ENCODE assay signal across 8 cellular contexts in genomic region chr1:155044812-155045690, GRCh38. TPM values are rescaled to one million over a fixed set of nuclear protein-coding genes. Genes with fewer than 3 reads are reported as not detected.
A peak's percentile ranks its signal among the peaks of the same experiment; 100 is the strongest.
DNase-seq lines count a peak whose midpoint lies in the region; ATAC-seq, FAIRE-seq and TF ChIP-seq lines count a peak whose summit lies in the region.

No MANE protein-coding gene starts in this region.

- no peak overlapping the region for H3K4me3 Mint-ChIP-seq in activated CD4-positive, alpha-beta T cell treated with anti-CD3 and anti-CD28 coated beads for 36 hours

- FAIRE-seq in GM18507 (lab: Jason Lieb, UNC): peak; percentile 85

- no peaks in the 10 kb centered on the region for H3K36me3 ChIP-seq in liver (ENCODE audit: control insufficient read depth in 4 of 4, insufficient read depth in 3 of 4, low read depth in 1 of 4, low read length in 3 of 4)

- peak; percentile 80 for TF ChIP-seq CTCF in AG09309 (IDR thresholded peaks at IDR 0.05; ENCODE audit: control insufficient read depth, insufficient read depth, low read depth, low read length, missing control alignments)
- peak; percentile 82 for TF ChIP-seq CTCF in liver (IDR thresholded peaks at IDR 0.05; ENCODE audit: low read depth, low read length, missing input control)

- no peaks in the 10 kb centered on the region for H3K36me3 Mint-ChIP-seq in activated CD4-positive, alpha-beta T cell treated with anti-CD3 and anti-CD28 coated beads for 36 hours (ENCODE audit: low read depth)

- H3K4me3 ChIP-seq in AG09309 (ENCODE audit: control insufficient read depth, low read depth, low read length) (no peak overlapping the region), liver (ENCODE audit: low read depth in 1 of 3, low read length in 3 of 3) (no peak overlapping the region)

- 53% methylated on average over 7 of the region's 7 CpGs for WGBS in liver

- DNase-seq in AG09309 (ENCODE audit: low read depth) (no peak), GM18507 (ENCODE audit: extremely low spot score, insufficient read length, low read depth) (peak; percentile 50), NCI-H345 treated with DMSO at 0.1 percent for 48 hours (lab: John Stamatoyannopoulos, UW; ENCODE audit: unreplicated experiment) (peak; percentile 53), dermis microvascular lymphatic vessel endothelial cell (ENCODE audit: low read depth in 2 of 2) (peak; percentile 63 to 84)
- DNase-seq in activated CD4-positive, alpha-beta T cell treated with anti-CD3 and anti-CD28 coated beads for 36 hours: peak; percentile 81
- DNase-seq in stimulated activated CD8-positive, alpha-beta memory T cell treated with anti-CD3 and anti-CD28 coated beads, Interleukin-7, amount 100 ng/mL, for 4 hours (ENCODE audit: low read depth in 2 of 2): peak; percentile 21 to 42

- H3K9ac ChIP-seq in liver (ENCODE audit: low read depth in 1 of 2, low read length in 2 of 2): no peak overlapping the region

- peaks cover 16% of the 10 kb centered on the region for H3K4me1 Mint-ChIP-seq in activated CD4-positive, alpha-beta T cell treated with anti-CD3 and anti-CD28 coated beads for 36 hours

- H3K9me3 Mint-ChIP-seq in activated CD4-positive, alpha-beta T cell treated with anti-CD3 and anti-CD28 coated beads for 36 hours (ENCODE audit: low read depth): no peaks in the 10 kb centered on the region

- peaks cover 9 to 50% (median 32%) of the 10 kb centered on the region in 4 donors for H3K4me1 ChIP-seq in liver (ENCODE audit: control insufficient read depth in 4 of 4, insufficient read depth in 4 of 4, low read length in 3 of 4)

- no peaks in the 10 kb centered on the region for H3K9me3 ChIP-seq in liver (ENCODE audit: control insufficient read depth in 4 of 4, low read length in 3 of 4)

- H3K27ac Mint-ChIP-seq in activated CD4-positive, alpha-beta T cell treated with anti-CD3 and anti-CD28 coated beads for 36 hours: no peak overlapping the region

- no peaks in the 10 kb centered on the region for H3K27me3 ChIP-seq in liver (ENCODE audit: control insufficient read depth in 4 of 4, insufficient read depth in 4 of 4, low read length in 3 of 4)

- POLR2A ChIA-PET in activated CD4-positive, alpha-beta T cell treated with anti-CD3 and anti-CD28 coated beads for 36 hours (lab: Charles Lee): no interaction called here

- peak; percentile 92 for TF ChIP-seq RAD21 in liver (IDR thresholded peaks at IDR 0.05)

- intact Hi-C loops in activated CD4-positive, alpha-beta T cell treated with anti-CD3 and anti-CD28 coated beads for 36 hours (cut with DNase I, micrococcal nuclease): loop anchor here (1.0 kb wide), 2 partner anchors 16 to 39 kb away; no protein-coding TSS in a partner anchor

- CTCF ChIA-PET in activated CD4-positive, alpha-beta T cell treated with anti-CD3 and anti-CD28 coated beads for 36 hours (lab: Charles Lee): interaction anchor here (0.5 to 6.5 kb wide), 22 partner anchors 8 to 295 kb away, joined by 3 to 67 read pairs (median 4); partner anchors contain the start of genes DCST1, DCST2 and KRTCAP2

- peak overlapping the region; percentile 74 to 81 for H3K27ac ChIP-seq in liver (ENCODE audit: low read depth in 1 of 2, low read length in 2 of 2)

- peak; percentile 98 for ATAC-seq in activated CD4-positive, alpha-beta T cell treated with anti-CD3 and anti-CD28 coated beads for 36 hours
- ATAC-seq in GM19455 (IDR thresholded peaks at IDR 0.05; ENCODE audit: unreplicated experiment): no peak

- H3K27me3 Mint-ChIP-seq in activated CD4-positive, alpha-beta T cell treated with anti-CD3 and anti-CD28 coated beads for 36 hours: no peaks in the 10 kb centered on the region

TF ChIP-seq in liver, 16 proteins besides CTCF, POLR2A, EP300 and RAD21:
- TF ChIP-seq EGR1 (IDR thresholded peaks at IDR 0.05; ENCODE audit: low read depth in 2 of 2): no peak
- TF ChIP-seq SP1 (IDR thresholded peaks at IDR 0.05): peak; percentile 38
- peak; percentile 60 to 69 for TF ChIP-seq RXRA (IDR thresholded peaks at IDR 0.05)
- TF ChIP-seq, protein P1, sequence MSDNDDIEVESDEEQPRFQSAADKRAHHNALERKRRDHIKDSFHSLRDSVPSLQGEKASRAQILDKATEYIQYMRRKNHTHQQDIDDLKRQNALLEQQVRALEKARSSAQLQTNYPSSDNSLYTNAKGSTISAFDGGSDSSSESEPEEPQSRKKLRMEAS (IDR thresholded peaks at IDR 0.05): no peak
- peak; percentile 64 for TF ChIP-seq NR2F2 (IDR thresholded peaks at IDR 0.05)
- TF ChIP-seq GABPA (IDR thresholded peaks at IDR 0.05 in 1 of 2, conservative IDR thresholded peaks at IDR 0.05 in 1 of 2): peak in 1 of 2 donors; percentile 22
- TF ChIP-seq HNF4A (conservative IDR thresholded peaks at IDR 0.05): peak; percentile 27 to 29
- TF ChIP-seq JUND (IDR thresholded peaks at IDR 0.05): peak; percentile 72 to 75
- peak; percentile 13 for TF ChIP-seq YY1 (IDR thresholded peaks at IDR 0.05)

RNA-seq across cellular contexts. Expression of gene ADAM15, which starts 6.1 kb away (rescaled TPM):
- 10 to 100 TPM; 42.4 to 48.8 TPM for total RNA-seq in activated CD4-positive, alpha-beta T cell treated with anti-CD3 and anti-CD28 coated beads for 36 hours
- total RNA-seq in dermis microvascular lymphatic vessel endothelial cell (176 and 178 TPM in 2 replicates), liver (10 to 100 TPM; 10.8 to 26.8 TPM)
- 10 to 100 TPM; 16.0 to 19.0 TPM for polyA plus RNA-seq in liver

RNA-seq across cellular contexts. Expression of gene DCST1, which starts 11.4 kb away (rescaled TPM):
- total RNA-seq in activated CD4-positive, alpha-beta T cell treated with anti-CD3 and anti-CD28 coated beads for 36 hours: not detected
- not detected in 2 replicates for total RNA-seq in dermis microvascular lymphatic vessel endothelial cell
- total RNA-seq in liver: not detected
- not detected for polyA plus RNA-seq in liver

RNA-seq across cellular contexts. Expression of gene DCST2, which starts 11.5 kb away (rescaled TPM):
- total RNA-seq in activated CD4-positive, alpha-beta T cell treated with anti-CD3 and anti-CD28 coated beads for 36 hours: under 1 TPM; 0.46 to 0.67 TPM
- under 0.01 and 0.13 TPM in 2 replicates for total RNA-seq in dermis microvascular lymphatic vessel endothelial cell
- total RNA-seq in liver: under 1 TPM in 1 of 2 donors, not detected in 1; 0.25 TPM
- under 1 TPM; 0.27 to 0.53 TPM for polyA plus RNA-seq in liver

RNA-seq across cellular contexts. Expression of gene EFNA4, which starts 18.5 kb away (rescaled TPM):
- total RNA-seq in activated CD4-positive, alpha-beta T cell treated with anti-CD3 and anti-CD28 coated beads for 36 hours: 1 to 10 TPM; 6.3 to 6.5 TPM
- total RNA-seq in dermis microvascular lymphatic vessel endothelial cell (12.2 and 17.4 TPM in 2 replicates), liver (1 to 10 TPM; 1.8 to 2.9 TPM)
- 1 to 10 TPM; 3.6 to 4.7 TPM for polyA plus RNA-seq in liver

RNA-seq across cellular contexts. Expression of gene EFNA3, which starts 33.6 kb away (rescaled TPM):
- total RNA-seq in activated CD4-positive, alpha-beta T cell treated with anti-CD3 and anti-CD28 coated beads for 36 hours: 1 to 10 TPM; 5.1 to 6.9 TPM
- total RNA-seq in dermis microvascular lymphatic vessel endothelial cell: 1.3 and 1.6 TPM in 2 replicates
- under 1 TPM; 0.47 to 0.75 TPM for total RNA-seq in liver
- polyA plus RNA-seq in liver: 1 to 10 TPM; 1.4 to 3.7 TPM
